25 cellular contexts compared by ENCODE assay signal in the genomic region with DNA sequence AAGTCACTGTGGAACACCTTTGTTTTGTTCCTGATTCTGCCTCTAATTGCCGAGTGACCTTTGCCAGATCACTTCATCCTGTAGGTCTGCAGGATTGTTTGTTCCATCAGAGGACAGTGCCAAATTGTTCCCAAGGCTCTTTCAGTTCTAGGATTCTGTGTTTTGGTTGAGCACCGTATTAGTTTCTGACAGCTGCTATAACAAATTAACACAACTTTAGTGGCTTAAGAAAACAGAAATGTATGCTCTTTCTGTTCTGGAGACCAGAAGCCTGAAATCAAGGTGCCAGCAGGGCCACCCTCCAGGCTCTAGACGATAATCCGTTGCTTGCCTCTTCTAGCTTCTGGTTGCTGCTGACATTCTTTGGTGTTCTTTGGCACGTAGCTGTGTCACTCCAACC. TPM values are rescaled to one million over a fixed set of nuclear protein-coding genes. Genes with fewer than 3 reads are reported as not detected.
"Had no signal": no experiment of that assay in that cellular context is flagged by ENCODE, and none has a peak within 500 bp of the region (broad histone marks: within the 10 kb centered on the region; RNA-seq: fewer than 3 reads in every experiment).

No MANE protein-coding gene starts in this region.

- H3K4me3 ChIP-seq: esophagus muscularis mucosa, left ventricle myocardium inferior, lung, right atrium auricular region, testis, tibial nerve, upper lobe of right lung, vagina had no signal

- H3K36me3 ChIP-seq: esophagus muscularis mucosa, left ventricle myocardium inferior, right atrium auricular region, tibial nerve, upper lobe of right lung, vagina had no signal

- H3K4me3 Mint-ChIP-seq: dendritic cell treated with granulocyte-macrophage colony-stimulating factor and Interleukin-4, amounts not matched to agents 40 ng/mL and 50 ng/mL, for 4 days; effector memory CD8-positive, alpha-beta T cell; immature natural killer cell; naive thymus-derived CD4-positive, alpha-beta T cell; nephron progenitor cell; stimulated activated naive CD8-positive, alpha-beta T cell treated with anti-CD3 and anti-CD28 coated beads, Interleukin-15, amount 100 ng/mL, for 72 hours had no signal

- H3K9ac ChIP-seq: parathyroid adenoma had no signal

- H3K27ac ChIP-seq: epithelial cell of prostate, esophagus muscularis mucosa, left ventricle myocardium inferior, parathyroid adenoma, right atrium auricular region, testis, tibial nerve, upper lobe of right lung, vagina had no signal

- H3K4me1 ChIP-seq: esophagus muscularis mucosa, left ventricle myocardium inferior, parathyroid adenoma, right atrium auricular region, testis, upper lobe of right lung, vagina had no signal

- H3K27me3 Mint-ChIP-seq: effector memory CD8-positive, alpha-beta T cell had no signal

- H2AFZ ChIP-seq: parathyroid adenoma had no signal

- DNase-seq: cerebellar nuclear complex; effector memory CD8-positive, alpha-beta T cell; immature natural killer cell; left ventricle myocardium inferior; naive thymus-derived CD4-positive, alpha-beta T cell; nephron progenitor cell; small intestine; stimulated activated CD4-positive, alpha-beta T cell treated with anti-CD3 and anti-CD28 coated beads, Interleukin-12 subunit alpha, Interleukin-12 subunit beta, amount 100 ng/mL, for 4 hours; stimulated activated naive CD8-positive, alpha-beta T cell treated with anti-CD3 and anti-CD28 coated beads, Interleukin-15, amount 100 ng/mL, for 72 hours; testis; upper lobe of right lung had no signal

- ATAC-seq: effector memory CD8-positive, alpha-beta T cell; naive thymus-derived CD4-positive, alpha-beta T cell; stimulated activated naive CD8-positive, alpha-beta T cell treated with anti-CD3 and anti-CD28 coated beads, Interleukin-15, amount 100 ng/mL, for 72 hours; upper lobe of right lung had no signal

- H3K79me2 ChIP-seq: parathyroid adenoma had no signal

- H3K36me3 Mint-ChIP-seq: immature natural killer cell had no signal

- H3K9me3 Mint-ChIP-seq: dendritic cell treated with granulocyte-macrophage colony-stimulating factor and Interleukin-4, amounts not matched to agents 40 ng/mL and 50 ng/mL, for 4 days; effector memory CD8-positive, alpha-beta T cell; immature natural killer cell had no signal

- H3K9me3 ChIP-seq: right atrium auricular region, testis, tibial nerve, upper lobe of right lung, vagina had no signal

- H3K27me3 ChIP-seq: right atrium auricular region, testis, tibial nerve, upper lobe of right lung, vagina had no signal

- H3K27ac Mint-ChIP-seq: dendritic cell treated with granulocyte-macrophage colony-stimulating factor and Interleukin-4, amounts not matched to agents 40 ng/mL and 50 ng/mL, for 4 days; effector memory CD8-positive, alpha-beta T cell; immature natural killer cell; naive thymus-derived CD4-positive, alpha-beta T cell; nephron progenitor cell; stimulated activated naive CD8-positive, alpha-beta T cell treated with anti-CD3 and anti-CD28 coated beads, Interleukin-15, amount 100 ng/mL, for 72 hours had no signal

RNA-seq across cellular contexts. Expression of gene PIGR, which starts 3.4 kb away (rescaled TPM):
- total RNA-seq: fibroblast of villous mesenchyme; mononuclear cell; naive thymus-derived CD4-positive, alpha-beta T cell; right atrium auricular region; testis had no signal
- polyA plus RNA-seq: naive thymus-derived CD4-positive, alpha-beta T cell had no signal

RNA-seq across cellular contexts. Expression of gene FCAMR, which starts 20.6 kb away (rescaled TPM):
- total RNA-seq: esophagus muscularis mucosa; fibroblast of villous mesenchyme; left ventricle myocardium inferior; mesenteric fat pad; mononuclear cell; naive thymus-derived CD4-positive, alpha-beta T cell; omental fat pad; right atrium auricular region; subcutaneous adipose tissue; tibial nerve; upper lobe of right lung; vagina had no signal
- polyA plus RNA-seq: immature natural killer cell; keratinocyte; naive thymus-derived CD4-positive, alpha-beta T cell had no signal

RNA-seq across cellular contexts. Expression of gene IL24, which starts 52.4 kb away (rescaled TPM):
- total RNA-seq: left ventricle myocardium inferior, lung, mesenteric fat pad, subcutaneous adipose tissue, testis, tibial nerve, upper lobe of right lung had no signal
